Comparison of ENCODE assay signal across 1 cellular context in the genomic region with DNA sequence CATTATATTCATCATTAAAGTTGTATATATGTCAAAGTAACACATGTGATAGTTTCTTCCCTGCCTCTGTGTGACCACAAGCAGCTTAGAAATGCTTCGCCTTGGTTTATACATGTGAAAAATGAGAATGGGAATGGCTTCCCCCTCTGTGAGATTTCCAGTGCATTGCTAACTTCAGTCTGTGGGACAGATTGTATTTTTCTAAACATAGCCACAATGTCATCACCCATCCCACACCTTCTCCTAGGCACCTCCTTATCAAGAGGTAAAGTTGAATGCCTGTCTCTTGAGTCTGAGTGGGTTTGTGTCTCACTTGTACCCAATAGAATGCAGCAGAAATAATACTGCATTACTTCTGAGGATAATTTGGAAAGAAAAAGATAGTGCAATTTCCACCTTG.
TF ChIP-seq lines count a peak whose summit lies in the region.

No MANE protein-coding gene starts in this region.

TF ChIP-seq in IMR-90, 13 proteins besides CTCF, POLR2A, EP300 and RAD21 (continued from another document):
- no peak for TF ChIP-seq CHD1 (IDR thresholded peaks at IDR 0.05; ENCODE audit: low read depth, low read length)
- TF ChIP-seq BHLHE40 (IDR thresholded peaks at IDR 0.05; ENCODE audit: low read depth, low read length): no peak
- no peak for TF ChIP-seq CEBPB (IDR thresholded peaks at IDR 0.05; ENCODE audit: low read depth, low read length)
- TF ChIP-seq, protein P1, sequence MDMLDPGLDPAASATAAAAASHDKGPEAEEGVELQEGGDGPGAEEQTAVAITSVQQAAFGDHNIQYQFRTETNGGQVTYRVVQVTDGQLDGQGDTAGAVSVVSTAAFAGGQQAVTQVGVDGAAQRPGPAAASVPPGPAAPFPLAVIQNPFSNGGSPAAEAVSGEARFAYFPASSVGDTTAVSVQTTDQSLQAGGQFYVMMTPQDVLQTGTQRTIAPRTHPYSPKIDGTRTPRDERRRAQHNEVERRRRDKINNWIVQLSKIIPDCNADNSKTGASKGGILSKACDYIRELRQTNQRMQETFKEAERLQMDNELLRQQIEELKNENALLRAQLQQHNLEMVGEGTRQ (IDR thresholded peaks at IDR 0.05; ENCODE audit: low read depth, low read length): no peak
- TF ChIP-seq, protein P2, sequence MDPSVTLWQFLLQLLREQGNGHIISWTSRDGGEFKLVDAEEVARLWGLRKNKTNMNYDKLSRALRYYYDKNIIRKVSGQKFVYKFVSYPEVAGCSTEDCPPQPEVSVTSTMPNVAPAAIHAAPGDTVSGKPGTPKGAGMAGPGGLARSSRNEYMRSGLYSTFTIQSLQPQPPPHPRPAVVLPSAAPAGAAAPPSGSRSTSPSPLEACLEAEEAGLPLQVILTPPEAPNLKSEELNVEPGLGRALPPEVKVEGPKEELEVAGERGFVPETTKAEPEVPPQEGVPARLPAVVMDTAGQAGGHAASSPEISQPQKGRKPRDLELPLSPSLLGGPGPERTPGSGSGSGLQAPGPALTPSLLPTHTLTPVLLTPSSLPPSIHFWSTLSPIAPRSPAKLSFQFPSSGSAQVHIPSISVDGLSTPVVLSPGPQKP (IDR thresholded peaks at IDR 0.05; ENCODE audit: borderline replicate concordance, low read depth, low read length): no peak
